In the genomic region with DNA sequence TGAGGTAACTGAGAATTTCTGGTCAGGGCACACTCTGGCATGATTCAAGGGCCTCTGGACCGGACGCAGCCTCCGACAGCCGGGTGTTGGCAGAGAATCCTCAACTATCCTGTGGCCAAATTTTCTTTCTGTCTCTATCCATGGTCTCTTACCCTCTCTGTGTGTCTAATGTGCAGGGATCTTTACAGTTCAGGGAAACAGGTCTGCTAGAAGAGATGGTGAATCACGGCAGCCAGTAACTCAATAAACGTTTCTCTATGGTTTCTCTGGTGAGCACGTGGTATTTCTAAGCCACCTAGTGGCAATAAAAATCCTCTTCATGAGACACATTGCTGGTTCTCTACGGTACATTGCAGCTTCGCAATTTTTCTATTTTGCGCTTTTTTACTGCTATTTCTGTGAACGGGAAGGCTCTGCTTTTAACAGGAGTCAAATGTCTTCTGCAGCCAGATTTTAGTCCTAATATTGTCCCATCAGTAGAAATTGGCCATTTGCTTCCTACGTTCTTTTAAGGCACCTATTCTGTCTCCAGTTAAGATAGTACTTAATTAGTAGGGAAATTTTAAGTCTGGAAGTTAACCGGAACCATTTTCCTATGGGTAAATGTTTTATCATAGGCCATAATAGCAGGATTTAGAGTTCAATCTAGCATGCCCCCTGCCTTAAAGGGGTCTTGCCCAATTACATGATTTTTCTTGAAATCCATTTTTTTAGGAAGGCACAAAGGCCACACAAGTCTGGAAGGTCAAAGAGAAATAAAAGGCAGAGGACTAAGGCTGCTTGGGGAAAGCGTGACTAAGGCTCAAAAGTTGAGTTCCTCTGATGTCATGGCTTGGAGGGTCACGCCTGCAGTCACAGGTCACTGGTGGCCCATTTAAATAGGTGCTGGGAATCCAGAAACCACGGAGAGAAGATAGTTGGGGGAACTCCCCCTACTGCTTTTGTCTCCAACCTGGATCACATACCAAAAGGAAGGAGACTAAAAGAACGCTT, we compare ENCODE assay signal across 8 cellular contexts. TPM values are rescaled to one million over a fixed set of nuclear protein-coding genes. Genes with fewer than 3 reads are reported as not detected.
DNase-seq lines count a peak whose midpoint lies in the region; ATAC-seq and TF ChIP-seq lines count a peak whose summit lies in the region.

No MANE protein-coding gene starts in this region.

- H3K4me1 ChIP-seq in BLaER1 (peaks cover 64% of the 10 kb centered on the region), adrenal gland (replicated peaks in 1 of 2) (peaks cover 0 to 6% of the 10 kb centered on the region in 2 donors), hepatocyte (ENCODE audit: insufficient read depth) (no peaks in the 10 kb centered on the region)

- H2AFZ ChIP-seq in hepatocyte: peak overlapping the region; percentile 23

- H3K27ac ChIP-seq in BLaER1 (no peak overlapping the region), adrenal gland (peak overlapping the region in 1 of 5 donors; percentile 3), hepatocyte (peak overlapping the region; percentile 62)

- no peaks in the 10 kb centered on the region for H3K36me3 ChIP-seq in BLaER1
- no peaks in the 10 kb centered on the region for H3K36me3 ChIP-seq in adrenal gland (replicated peaks in 1 of 2)
- H3K36me3 ChIP-seq in hepatocyte (replicated peaks; ENCODE audit: insufficient read depth, low read depth): no peaks in the 10 kb centered on the region

- H3K9me3 ChIP-seq in BLaER1 (peaks cover 12% of the 10 kb centered on the region; the same call in 1 of the 2 replicates), adrenal gland (replicated peaks in 1 of 3) (no peaks in the 10 kb centered on the region), hepatocyte (ENCODE audit: low read depth) (no peaks in the 10 kb centered on the region)

- intact Hi-C loops in adrenal gland (cut with DNase I): no loop called here

- H3K4me2 ChIP-seq in BLaER1: peak overlapping the region; percentile 53
- peak overlapping the region; percentile 38 for H3K4me2 ChIP-seq in hepatocyte

- 33 to 38% (median 35%) methylated on average over 17 of the region's 17 CpGs for WGBS in adrenal gland, 4 donors
- 33% methylated on average over 17 of the region's 17 CpGs for WGBS in hepatocyte (ENCODE audit: low lambda C conversion rate, missing lambda C conversion rate)

- DNase-seq in GM12864 (ENCODE audit: low read depth): no peak
- peak; percentile 34 to 80 for DNase-seq in NOMO-1 (lab: John Stamatoyannopoulos, UW; ENCODE audit: unreplicated experiment in 2 of 2)
- peak in 5 of 7 donors; percentile 38 to 59 (median 42) for DNase-seq in adrenal gland
- peak; percentile 83 for DNase-seq in hepatocyte (ENCODE audit: low spot score)
- peak; percentile 52 for DNase-seq in retinal pigment epithelial cell (ENCODE audit: low read depth)
- no peak for DNase-seq in DMS79 treated with DMSO at 0.1 percent for 48 hours (lab: John Stamatoyannopoulos, UW)

- H3K79me2 ChIP-seq in hepatocyte: no peaks in the 10 kb centered on the region

- no peak for TF ChIP-seq POLR2A in adrenal gland (IDR thresholded peaks at IDR 0.05)

- H4K20me1 ChIP-seq in BLaER1 (no peaks in the 10 kb centered on the region), hepatocyte (ENCODE audit: insufficient read depth, poor library complexity, severe bottlenecking) (no peaks in the 10 kb centered on the region)

- H3K27me3 ChIP-seq in BLaER1 (no peaks in the 10 kb centered on the region), adrenal gland (no peaks in the 10 kb centered on the region), hepatocyte (no peaks in the 10 kb centered on the region)

- no peak overlapping the region for H3K4me3 ChIP-seq in BLaER1
- no peak overlapping the region for H3K4me3 ChIP-seq in GM12864 (ENCODE audit: low read depth, low read length)
- H3K4me3 ChIP-seq in adrenal gland: no peak overlapping the region
- no peak overlapping the region for H3K4me3 ChIP-seq in hepatocyte
- no peak overlapping the region for H3K4me3 ChIP-seq in retinal pigment epithelial cell (ENCODE audit: low read length)

- ATAC-seq in HG02885 (IDR thresholded peaks at IDR 0.05; ENCODE audit: poor library complexity, unreplicated experiment): no peak

- H3K9ac ChIP-seq in BLaER1: no peak overlapping the region; the same call in 1 of the 2 replicates

- H3K9me2 ChIP-seq in hepatocyte (replicated peaks; ENCODE audit: insufficient read depth): no peaks in the 10 kb centered on the region

- peak; percentile 66 for TF ChIP-seq CTCF in GM12864 (IDR thresholded peaks at IDR 0.05; ENCODE audit: low read depth, low read length, missing control alignments)
- peak; percentile 51 to 76 (median 70) for TF ChIP-seq CTCF in adrenal gland (IDR thresholded peaks at IDR 0.05)
- TF ChIP-seq CTCF in hepatocyte (IDR thresholded peaks at IDR 0.05; ENCODE audit: poor library complexity): peak; percentile 52
- TF ChIP-seq CTCF in retinal pigment epithelial cell (conservative IDR thresholded peaks at IDR 0.05; ENCODE audit: low read depth, low read length): peak; percentile 58

RNA-seq across cellular contexts. Expression of gene QPRT, which starts 31.5 kb away (rescaled TPM):
- total RNA-seq in adrenal gland: 100 to 1,000 TPM in 7 of 8 donors, 10 to 100 TPM in 1; 64.5 to 325 (median 136) TPM
- polyA plus RNA-seq in adrenal gland: 100 to 1,000 TPM in 1 of 3 donors, 10 to 100 TPM in 2; 48.8 to 111 (median 54.7) TPM
- 217 and 222 TPM in 2 replicates for total RNA-seq in hepatocyte
- polyA plus RNA-seq in hepatocyte: 340 and 371 TPM in 2 replicates

RNA-seq across cellular contexts. Expression of gene C16orf54, which starts 35.3 kb away (rescaled TPM):
- total RNA-seq in adrenal gland: 1 to 10 TPM in 4 of 8 donors, under 1 TPM in 4; 0.18 to 1.8 (median 1.0) TPM
- polyA plus RNA-seq in adrenal gland: under 1 TPM; 0.22 to 0.72 (median 0.61) TPM
- 0.10 TPM in 1 of 2 replicates, not detected in the other for total RNA-seq in hepatocyte
- polyA plus RNA-seq in hepatocyte: 0.16 and 0.52 TPM in 2 replicates

RNA-seq across cellular contexts. Expression of gene SPN, which starts 47.5 kb away (rescaled TPM):
- total RNA-seq in adrenal gland: 1 to 10 TPM in 6 of 8 donors, under 1 TPM in 2; 0.24 to 2.6 (median 1.4) TPM
- polyA plus RNA-seq in adrenal gland: 1 to 10 TPM in 1 of 3 donors, under 1 TPM in 2; 0.54 to 3.1 (median 0.64) TPM
- total RNA-seq in hepatocyte: 0.03 and 0.08 TPM in 2 replicates
- polyA plus RNA-seq in hepatocyte: 0.05 and 0.57 TPM in 2 replicates

Comparison
In these comparisons a context has a peak if more than half of its experiments do, and no peak if none do; other contexts are left out.
1. DNase-seq: peak in NOMO-1 (2 of 2), adrenal gland (5 of 7), hepatocyte (single experiment) and retinal pigment epithelial cell (single experiment); none in GM12864 (single experiment) and DMS79 treated with DMSO at 0.1 percent for 48 hours (single experiment).
2. Peak in every context shown above with its lines, with median percentiles within 50 percentile points of each other: CTCF ChIP-seq.